18 cellular contexts compared by ENCODE assay signal in genomic region chr9:3696368-3696767, GRCh38.
DNase-seq lines count a peak whose midpoint lies in the region; ATAC-seq and TF ChIP-seq lines count a peak whose summit lies in the region.
"Had no signal": no experiment of that assay in that cellular context is flagged by ENCODE, and none has a peak within 500 bp of the region (broad histone marks: within the 10 kb centered on the region; RNA-seq: fewer than 3 reads in every experiment).

No MANE protein-coding gene starts in this region.

- CTCF ChIA-PET in WTC11 (lab: Charles Lee): no interaction called here

- no peaks in the 10 kb centered on the region for H3K9me3 Mint-ChIP-seq in WTC11

- POLR2A ChIA-PET in WTC11 (lab: Charles Lee): no interaction called here

- no peaks in the 10 kb centered on the region for H3F3A ChIP-seq in MM.1S (ENCODE audit: insufficient read depth, low read length)

- H3K9me2 ChIP-seq in MM.1S (replicated peaks; ENCODE audit: insufficient read depth, low read length): no peaks in the 10 kb centered on the region

- intact Hi-C loops in mucosa of descending colon (cut with DNase I, micrococcal nuclease): no loop called here

- H3K36me3 Mint-ChIP-seq in WTC11: no peaks in the 10 kb centered on the region
- H3K36me3 Mint-ChIP-seq: CD4-positive, CD25-positive, alpha-beta regulatory T cell; IgD-negative memory B cell had no signal

- H3K4me2 ChIP-seq in MM.1S (ENCODE audit: low read depth, low read length): no peak overlapping the region

- H3K9ac ChIP-seq in MM.1S (ENCODE audit: low read length): no peak overlapping the region

- H3K27me3 ChIP-seq in iPS DF 6.9 (ENCODE audit: control insufficient read depth, insufficient read depth, low read length) (no peaks in the 10 kb centered on the region), MM.1S (replicated peaks; ENCODE audit: insufficient read depth, low read length) (no peaks in the 10 kb centered on the region)

- ATAC-seq in WTC11 (peak; percentile 83), mucosa of descending colon (no peak)
- ATAC-seq: Panc1 had no signal

- H3K4me1 Mint-ChIP-seq in WTC11: peaks cover 30% of the 10 kb centered on the region
- H3K4me1 Mint-ChIP-seq: B cell; CD4-positive, CD25-positive, alpha-beta regulatory T cell; IgD-negative memory B cell had no signal

- no CpG with 5 or more reads among the region's 2 CpGs for WGBS in iPS DF 6.9 (ENCODE audit: insufficient coverage, insufficient read length)

- peaks cover 22% of the 10 kb centered on the region for H3K27me3 Mint-ChIP-seq in WTC11 (ENCODE audit: low read depth)

- H3K9me3 ChIP-seq in iPS DF 6.9 (ENCODE audit: control insufficient read depth, insufficient read depth, low read length): no peaks in the 10 kb centered on the region
- H3K9me3 ChIP-seq in MM.1S (replicated peaks; ENCODE audit: insufficient read depth, low read length): no peaks in the 10 kb centered on the region
- H3K9me3 ChIP-seq in mucosa of descending colon: no peaks in the 10 kb centered on the region

- no peaks in the 10 kb centered on the region for H3K79me2 ChIP-seq in MM.1S (ENCODE audit: low read length)

- H2AFZ ChIP-seq in MM.1S (ENCODE audit: low read length): no peak overlapping the region

- H4K20me1 ChIP-seq in MM.1S (ENCODE audit: insufficient read depth, low read length): no peaks in the 10 kb centered on the region

- TF ChIP-seq CTCF in WTC11 (IDR thresholded peaks at IDR 0.05) (no peak), MM.1S (IDR thresholded peaks at IDR 0.05; ENCODE audit: low read length) (no peak), mucosa of descending colon (IDR thresholded peaks at IDR 0.05) (no peak)

- no peak overlapping the region for H3K4me3 Mint-ChIP-seq in WTC11
- H3K4me3 Mint-ChIP-seq: B cell; CD4-positive, CD25-positive, alpha-beta regulatory T cell; IgD-negative memory B cell had no signal

- peaks cover 2% of the 10 kb centered on the region; the same call in 1 of the 2 replicates for H3K4me1 ChIP-seq in iPS DF 6.9 (ENCODE audit: control insufficient read depth, insufficient read depth, low read length)
- no peaks in the 10 kb centered on the region for H3K4me1 ChIP-seq in MM.1S (ENCODE audit: low read length)
- H3K4me1 ChIP-seq in mucosa of descending colon (ENCODE audit: low read depth): no peaks in the 10 kb centered on the region

- H3K36me3 ChIP-seq in iPS DF 6.9 (ENCODE audit: control insufficient read depth, insufficient read depth, low read length) (no peaks in the 10 kb centered on the region), MM.1S (replicated peaks; ENCODE audit: insufficient read depth, low read length) (no peaks in the 10 kb centered on the region), mucosa of descending colon (ENCODE audit: low read depth) (no peaks in the 10 kb centered on the region)

- H3K4me3 ChIP-seq in iPS DF 6.9 (ENCODE audit: low read length): no peak overlapping the region
- no peak overlapping the region for H3K4me3 ChIP-seq in MM.1S (ENCODE audit: low read length)
- no peak overlapping the region for H3K4me3 ChIP-seq in mucosa of descending colon

- peak; percentile 31 for DNase-seq in DMS153 (lab: John Stamatoyannopoulos, UW)
- DNase-seq in DMS153 treated with DMSO at 0.1 percent for 48 hours (lab: John Stamatoyannopoulos, UW; ENCODE audit: unreplicated experiment): no peak
- peak; percentile 63 for DNase-seq in NCI-H146 treated with DMSO at 0.1 percent for 48 hours (lab: John Stamatoyannopoulos, UW; ENCODE audit: unreplicated experiment)
- DNase-seq in WTC11 (ENCODE audit: low spot score): no peak
- DNase-seq in iPS DF 6.9 (ENCODE audit: low read depth, low spot score): peak; percentile 33
- no peak for DNase-seq in MM.1S
- DNase-seq in cortex of kidney (lab: John Stamatoyannopoulos, UW): no peak
- no peak for DNase-seq in mucosa of descending colon
- DNase-seq: CD4-positive, CD25-positive, alpha-beta regulatory T cell; Kasumi-1; NCI-H1105 treated with DMSO at 0.1 percent for 48 hours; NCI-H2081 treated with DMSO at 0.1 percent for 48 hours; NCI-H82; SW 1271 had no signal

- no peak overlapping the region for H3K27ac ChIP-seq in iPS DF 6.9 (ENCODE audit: low read length)
- no peak overlapping the region for H3K27ac ChIP-seq in MM.1S (ENCODE audit: low read length)
- H3K27ac ChIP-seq: 22Rv1 had no signal

- no peak overlapping the region for H3K27ac Mint-ChIP-seq in WTC11
- H3K27ac Mint-ChIP-seq: B cell; CD4-positive, CD25-positive, alpha-beta regulatory T cell; IgD-negative memory B cell had no signal

TF ChIP-seq in WTC11, 78 proteins besides CTCF, POLR2A, EP300 and RAD21:
- TF ChIP-seq EMX1 (CRISPR knock-in tag; IDR thresholded peaks at IDR 0.05) (no peak), ZNF671 (CRISPR knock-in tag; IDR thresholded peaks at IDR 0.05) (no peak), ZMAT4 (CRISPR knock-in tag; IDR thresholded peaks at IDR 0.05) (no peak), SP1 (CRISPR knock-in tag; conservative IDR thresholded peaks at IDR 0.05) (no peak), JUN (CRISPR knock-in tag; IDR thresholded peaks at IDR 0.05) (no peak), FOXJ3 (CRISPR knock-in tag; IDR thresholded peaks at IDR 0.05; ENCODE audit: borderline replicate concordance) (no peak), FOXP4 (CRISPR knock-in tag; IDR thresholded peaks at IDR 0.05) (peak; percentile 38; the same call in 1 of the 2 replicates), ETV6 (CRISPR knock-in tag; IDR thresholded peaks at IDR 0.05) (no peak), FOXK1 (CRISPR knock-in tag; IDR thresholded peaks at IDR 0.05) (peak; percentile 20; the same call in 1 of the 2 replicates)
- TF ChIP-seq, protein P1, sequence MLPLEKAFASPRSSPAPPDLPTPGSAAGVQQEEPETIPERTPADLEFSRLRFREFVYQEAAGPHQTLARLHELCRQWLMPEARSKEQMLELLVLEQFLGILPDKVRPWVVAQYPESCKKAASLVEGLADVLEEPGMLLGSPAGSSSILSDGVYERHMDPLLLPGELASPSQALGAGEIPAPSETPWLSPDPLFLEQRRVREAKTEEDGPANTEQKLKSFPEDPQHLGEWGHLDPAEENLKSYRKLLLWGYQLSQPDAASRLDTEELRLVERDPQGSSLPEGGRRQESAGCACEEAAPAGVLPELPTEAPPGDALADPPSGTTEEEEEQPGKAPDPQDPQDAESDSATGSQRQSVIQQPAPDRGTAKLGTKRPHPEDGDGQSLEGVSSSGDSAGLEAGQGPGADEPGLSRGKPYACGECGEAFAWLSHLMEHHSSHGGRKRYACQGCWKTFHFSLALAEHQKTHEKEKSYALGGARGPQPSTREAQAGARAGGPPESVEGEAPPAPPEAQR (CRISPR knock-in tag; IDR thresholded peaks at IDR 0.05): no peak
- TF ChIP-seq, protein P2, sequence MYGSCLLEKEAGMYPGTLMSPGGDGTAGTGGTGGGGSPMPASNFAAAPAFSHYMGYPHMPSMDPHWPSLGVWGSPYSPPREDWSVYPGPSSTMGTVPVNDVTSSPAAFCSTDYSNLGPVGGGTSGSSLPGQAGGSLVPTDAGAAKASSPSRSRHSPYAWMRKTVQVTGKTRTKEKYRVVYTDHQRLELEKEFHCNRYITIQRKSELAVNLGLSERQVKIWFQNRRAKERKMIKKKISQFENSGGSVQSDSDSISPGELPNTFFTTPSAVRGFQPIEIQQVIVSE (CRISPR knock-in tag; IDR thresholded peaks at IDR 0.05; ENCODE audit: borderline replicate concordance): no peak

Comparison
In these comparisons a context has a peak if more than half of its experiments do, and no peak if none do; other contexts are left out.
1. DNase-seq: peak in DMS153 (single experiment), NCI-H146 treated with DMSO at 0.1 percent for 48 hours (single experiment) and iPS DF 6.9 (single experiment); none in DMS153 treated with DMSO at 0.1 percent for 48 hours (single experiment), WTC11 (single experiment), MM.1S (single experiment), cortex of kidney (single experiment) and mucosa of descending colon (0 of 3).